ENCODE assay signal across 8 cellular contexts in genomic region chr11:10856689-10857603, GRCh38. TPM values are rescaled to one million over a fixed set of nuclear protein-coding genes. Genes with fewer than 3 reads are reported as not detected.
DNase-seq lines count a peak whose midpoint lies in the region; ATAC-seq, FAIRE-seq and TF ChIP-seq lines count a peak whose summit lies in the region.

No MANE protein-coding gene starts in this region.

- DNase-seq in CD1c-positive myeloid dendritic cell (ENCODE audit: extremely low spot score), result peak; percentile 57
- DNase-seq in NCI-H774 (lab: John Stamatoyannopoulos, UW), result peak; percentile 30
- peak; percentile 22 to 73 (median 37) for DNase-seq in K562 (ENCODE audit: extremely low read depth in 1 of 4, low spot score in 3 of 4)
- no peak for DNase-seq in skeletal muscle cell (ENCODE audit: low read depth)
- no peak for DNase-seq in 8988T

- in situ Hi-C loops in K562 (cut with MboI), result no loop called here

- H3K9me3 ChIP-seq in K562 (replicated peaks; ENCODE audit: control insufficient read depth, insufficient read depth, low read depth, low read length), result no peaks in the 10 kb centered on the region
- no peaks in the 10 kb centered on the region for H3K9me3 ChIP-seq in iPS-15b (ENCODE audit: control insufficient read depth, insufficient read depth, low read length)

- H3K36me3 ChIP-seq in K562 (ENCODE audit: control insufficient read depth, insufficient read depth, low read length), result peaks cover 40% of the 10 kb centered on the region
- no peaks in the 10 kb centered on the region for H3K36me3 ChIP-seq in iPS-15b (ENCODE audit: control insufficient read depth, insufficient read depth, low read length)

- H3K4me1 ChIP-seq in K562 (replicated peaks in 1 of 2; ENCODE audit: control insufficient read depth in 2 of 2, insufficient read depth in 2 of 2, low read length in 2 of 2) (peaks cover 0 to 11% of the 10 kb centered on the region in 2 experiments; a peak in 3 of 5 replicates), iPS-15b (ENCODE audit: control insufficient read depth, insufficient read depth, low read length) (peaks cover 3% of the 10 kb centered on the region)

- H3K27ac ChIP-seq in K562 (ENCODE audit: extremely low read depth, low read depth, low read length), result peak overlapping the region; percentile 89

- peak overlapping the region; percentile 92 to 93 for H3K9ac ChIP-seq in K562 (ENCODE audit: insufficient read depth in 1 of 2, low read depth in 2 of 2, low read length in 2 of 2)
- peak overlapping the region; percentile 91 for H3K9ac ChIP-seq in iPS-15b (ENCODE audit: low read depth, low read length)

- FAIRE-seq in K562 (lab: Jason Lieb, UNC), result peak; percentile 75

- H3K79me2 ChIP-seq in K562 (ENCODE audit: control insufficient read depth, insufficient read depth, low read length), result peaks cover 46% of the 10 kb centered on the region

- H3K4me3 ChIP-seq in K562, result peak overlapping the region; percentile 66
- H3K4me3 ChIP-seq in iPS-15b (ENCODE audit: low read depth, low read length), result peak overlapping the region; percentile 98
- peak overlapping the region; percentile 79 for H3K4me3 ChIP-seq in skeletal muscle cell (ENCODE audit: low read depth, low read length)

- no peaks in the 10 kb centered on the region for H4K20me1 ChIP-seq in K562 (replicated peaks; ENCODE audit: control insufficient read depth, insufficient read depth, low read length)

- H3K27me3 ChIP-seq in K562 (ENCODE audit: control insufficient read depth in 2 of 2, insufficient read depth in 2 of 2, low read length in 2 of 2) (no peaks in the 10 kb centered on the region), iPS-15b (ENCODE audit: control insufficient read depth, insufficient read depth, low read length) (no peaks in the 10 kb centered on the region)

- peak overlapping the region; percentile 93 for H3K4me2 ChIP-seq in K562 (ENCODE audit: insufficient read depth, low read length)

- no peak for TF ChIP-seq RAD21 in K562 (CRISPR knock-in tag; conservative IDR thresholded peaks at IDR 0.05 in 1 of 2, IDR thresholded peaks at IDR 0.05 in 1 of 2)

- no peak for TF ChIP-seq CTCF in K562 (IDR thresholded peaks at IDR 0.05 in 2 of 3, conservative IDR thresholded peaks at IDR 0.05 in 1 of 3; ENCODE audit: insufficient read depth in 2 of 3, low read depth in 1 of 3, low read length in 3 of 3)

- peaks cover 3% of the 10 kb centered on the region for H3K9me1 ChIP-seq in K562 (ENCODE audit: control insufficient read depth, insufficient read depth, low read length)

- ATAC-seq in GM18520 (IDR thresholded peaks at IDR 0.05; ENCODE audit: unreplicated experiment) (peak; percentile 3), HG03039 (IDR thresholded peaks at IDR 0.05; ENCODE audit: unreplicated experiment) (peak; percentile 17), K562 (peak; percentile 37)

- POLR2A ChIA-PET in K562 (lab: Yijun Ruan, JAX), result interaction anchor here (0.7 to 4.2 kb wide), 8 partner anchors 8 to 71 kb away, joined by 3 to 56 read pairs (median 4); partner anchors contain the start of gene EIF4G2

- TF ChIP-seq POLR2A in K562 (conservative IDR thresholded peaks at IDR 0.05), result no peak

- peak overlapping the region; percentile 93 for H2AFZ ChIP-seq in K562 (ENCODE audit: low read depth, low read length)

- under 1% methylated on average over 20 of the region's 22 CpGs for WGBS in K562 (ENCODE audit: insufficient coverage, low coverage, missing lambda C conversion rate)

- BruUV-seq in K562 (replicated peaks; lab: Mats Ljungman, UMichigan), result TSS peak; percentile 45

- CTCF ChIA-PET in K562 (lab: Yijun Ruan, JAX; ENCODE audit: low intra/inter-chr PET ratio), result no interaction called here

- 0 out of 2 replicates have a peak, but pooled peaks have one; percentile 14 for TF ChIP-seq EP300 in K562 (IDR thresholded peaks at IDR 0.05; ENCODE audit: low read length)

- intact Hi-C loops in K562 (cut with micrococcal nuclease), result loop anchor here (5.0 kb wide), 1 partner anchor 65 kb away; no protein-coding TSS in a partner anchor

TF ChIP-seq in K562, 482 proteins besides CTCF, POLR2A, EP300 and RAD21 (continues in another document):
- TF ChIP-seq ZNF24 (IDR thresholded peaks at IDR 0.05), result no peak
- TF ChIP-seq KAT2B (IDR thresholded peaks at IDR 0.05; ENCODE audit: low read depth, low read length), result no peak
- no peak for TF ChIP-seq RCOR1 (IDR thresholded peaks at IDR 0.05; ENCODE audit: borderline replicate concordance in 1 of 2, low read depth in 2 of 2, low read length in 2 of 2)
- no peak for TF ChIP-seq RBBP5 (IDR thresholded peaks at IDR 0.05; ENCODE audit: borderline replicate concordance, insufficient read depth, low read length, poor library complexity, severe bottlenecking)
- TF ChIP-seq CHD1 (IDR thresholded peaks at IDR 0.05; ENCODE audit: low read length), result peak; percentile 22
- TF ChIP-seq BHLHE40 (IDR thresholded peaks at IDR 0.05; ENCODE audit: low read length), result no peak
- TF ChIP-seq ZNF134 (CRISPR knock-in tag; conservative IDR thresholded peaks at IDR 0.05), result no peak
- no peak for TF ChIP-seq ZNF717 (CRISPR knock-in tag; IDR thresholded peaks at IDR 0.05)
- no peak for TF ChIP-seq ZNF165 (CRISPR knock-in tag; IDR thresholded peaks at IDR 0.05; ENCODE audit: borderline replicate concordance)
- TF ChIP-seq, protein P1, sequence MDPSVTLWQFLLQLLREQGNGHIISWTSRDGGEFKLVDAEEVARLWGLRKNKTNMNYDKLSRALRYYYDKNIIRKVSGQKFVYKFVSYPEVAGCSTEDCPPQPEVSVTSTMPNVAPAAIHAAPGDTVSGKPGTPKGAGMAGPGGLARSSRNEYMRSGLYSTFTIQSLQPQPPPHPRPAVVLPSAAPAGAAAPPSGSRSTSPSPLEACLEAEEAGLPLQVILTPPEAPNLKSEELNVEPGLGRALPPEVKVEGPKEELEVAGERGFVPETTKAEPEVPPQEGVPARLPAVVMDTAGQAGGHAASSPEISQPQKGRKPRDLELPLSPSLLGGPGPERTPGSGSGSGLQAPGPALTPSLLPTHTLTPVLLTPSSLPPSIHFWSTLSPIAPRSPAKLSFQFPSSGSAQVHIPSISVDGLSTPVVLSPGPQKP (CRISPR knock-in tag; IDR thresholded peaks at IDR 0.05), result no peak
- peak; percentile 21 for TF ChIP-seq BRD9 (IDR thresholded peaks at IDR 0.05; ENCODE audit: low read depth, partially characterized antibody)
- TF ChIP-seq ZNF444 (CRISPR knock-in tag; IDR thresholded peaks at IDR 0.05), result no peak

RNA-seq across cellular contexts. Expression of gene ZBED5, which starts 0.9 kb away (rescaled TPM):
- 26.1 and 84.9 TPM in 2 replicates for total RNA-seq in K562 (2011; cell fraction: chromatin; rRNA removed; ENCODE audit: low replicate concordance)
- total RNA-seq in K562 (2011; cell fraction: nucleolus; rRNA removed), result 23.5 and 32.0 TPM in 2 replicates
- total RNA-seq in K562 (2011; cell fraction: nucleoplasm; rRNA removed), result 45.8 and 55.1 TPM in 2 replicates
- total RNA-seq in K562 (2014; rRNA removed) (12.4 and 17.3 TPM in 2 replicates), K562 (2014; rRNA removed; fragmentation: Illumina TruSeq; extraction: Trizol) (27.7 and 28.3 TPM in 2 replicates), K562 (2015; rRNA removed; fragmentation: Illumina TruSeq; extraction: Trizol) (24.6 and 28.6 TPM in 2 replicates), K562 (2021) (26.9 and 29.6 TPM in 2 replicates)
- polyA plus RNA-seq in K562 (2011; rRNA removed) (59.1 and 70.7 TPM in 2 replicates), K562 (2014; fragmentation: Illumina TruSeq; extraction: Trizol) (23.3 and 25.7 TPM in 2 replicates), K562 (2014; fragmentation: Nextera tagmentation; extraction: Ambion mirVana) (10 to 100 TPM; 21.3 to 25.1 TPM), K562 (2014; rRNA removed) (26.8 and 30.1 TPM in 2 replicates)
- polyA plus RNA-seq in K562 (2011; cell fraction: cytosol; rRNA removed), result 22.8 and 36.5 TPM in 2 replicates
- 130 and 149 TPM in 2 replicates for polyA plus RNA-seq in K562 (2011; cell fraction: nucleus; rRNA removed)
- polyA plus RNA-seq in K562 (2012), result 20.0 and 25.3 TPM in 2 replicates
- polyA minus RNA-seq in K562 (2011; rRNA and poly(A)+ RNA removed), result 64.4 and 67.8 TPM in 2 replicates
- 22.4 and 27.6 TPM in 2 replicates for polyA minus RNA-seq in K562 (2011; cell fraction: cytosol; rRNA and poly(A)+ RNA removed)
- 46.0 and 95.5 TPM in 2 replicates for polyA minus RNA-seq in K562 (2011; cell fraction: nucleus; rRNA and poly(A)+ RNA removed)

RNA-seq across cellular contexts. Expression of gene EIF4G2, which starts 48.2 kb away (rescaled TPM):
- 653 and 1,130 TPM in 2 replicates for total RNA-seq in K562 (2011; cell fraction: chromatin; rRNA removed; ENCODE audit: low replicate concordance)
- total RNA-seq in K562 (2011; cell fraction: nucleolus; rRNA removed), result 356 and 378 TPM in 2 replicates
- 459 and 505 TPM in 2 replicates for total RNA-seq in K562 (2011; cell fraction: nucleoplasm; rRNA removed)
- 428 and 733 TPM in 2 replicates for total RNA-seq in K562 (2014; rRNA removed)
- total RNA-seq in K562 (2014; rRNA removed; fragmentation: Illumina TruSeq; extraction: Trizol), result 481 and 499 TPM in 2 replicates
- 719 and 734 TPM in 2 replicates for total RNA-seq in K562 (2015; rRNA removed; fragmentation: Illumina TruSeq; extraction: Trizol)
- 790 and 801 TPM in 2 replicates for total RNA-seq in K562 (2021)
- 449 and 646 TPM in 2 replicates for polyA plus RNA-seq in K562 (2011; rRNA removed)
- polyA plus RNA-seq in K562 (2011; cell fraction: cytosol; rRNA removed), result 153 and 186 TPM in 2 replicates
- polyA plus RNA-seq in K562 (2011; cell fraction: nucleus; rRNA removed), result 421 and 579 TPM in 2 replicates
- 338 and 520 TPM in 2 replicates for polyA plus RNA-seq in K562 (2012)
- 663 and 762 TPM in 2 replicates for polyA plus RNA-seq in K562 (2014; fragmentation: Illumina TruSeq; extraction: Trizol)
- polyA plus RNA-seq in K562 (2014; fragmentation: Nextera tagmentation; extraction: Ambion mirVana), result 100 to 1,000 TPM; 206 to 683 TPM
- polyA plus RNA-seq in K562 (2014; rRNA removed), result 351 and 385 TPM in 2 replicates
- 865 and 1,047 TPM in 2 replicates for polyA minus RNA-seq in K562 (2011; rRNA and poly(A)+ RNA removed)
- 467 and 888 TPM in 2 replicates for polyA minus RNA-seq in K562 (2011; cell fraction: cytosol; rRNA and poly(A)+ RNA removed)
- polyA minus RNA-seq in K562 (2011; cell fraction: nucleus; rRNA and poly(A)+ RNA removed), result 266 and 377 TPM in 2 replicates

Comparison
In these comparisons a context has a peak if more than half of its experiments do, and no peak if none do; other contexts are left out.
1. DNase-seq: peak in CD1c-positive myeloid dendritic cell (single experiment), NCI-H774 (single experiment) and K562 (4 of 4); none in skeletal muscle cell (single experiment) and 8988T (single experiment).
2. Peak in every context shown above with its lines, with median percentiles within 50 percentile points of each other: ATAC-seq and H3K4me3 ChIP-seq.